In genomic region chr7:65387893-65388292, GRCh38 we compare ENCODE assay signal across 18 cellular contexts.
DNase-seq lines count a peak whose midpoint lies in the region; ATAC-seq and TF ChIP-seq lines count a peak whose summit lies in the region.
"Had no signal": no experiment of that assay in that cellular context is flagged by ENCODE, and none has a peak within 500 bp of the region (broad histone marks: within the 10 kb centered on the region; RNA-seq: fewer than 3 reads in every experiment).

No MANE protein-coding gene starts in this region.

- peaks cover 46% of the 10 kb centered on the region for H3K4me1 Mint-ChIP-seq in memory B cell

- 0 out of 2 replicates have a peak overlapping the region, but pooled peaks have one; percentile 19 for H3K4me3 ChIP-seq in DOHH2 (ENCODE audit: low read length)
- H3K4me3 ChIP-seq: BLaER1 treated with 17β-estradiol and CSF1 and Interleukin-3, amounts not matched to agents 10 nM and 100 nM; GM23338 had no signal

- H3K4me2 ChIP-seq in DOHH2 (ENCODE audit: low read length) = peak overlapping the region; percentile 29
- H3K4me2 ChIP-seq: GM23338 had no signal

- DNase-seq in MV-4-11 (lab: John Stamatoyannopoulos, UW) = peak; percentile 19
- DNase-seq in memory B cell (ENCODE audit: low spot score in 2 of 2) = peak in 1 of 2 donors; percentile 12
- DNase-seq in activated T-cell treated with anti-CD3 and anti-CD28 coated beads for 4 hours = no peak
- DNase-seq in SHP77 treated with DMSO at 0.1 percent for 48 hours (lab: John Stamatoyannopoulos, UW) = no peak
- DNase-seq in OCI-M2 (lab: John Stamatoyannopoulos, UW; ENCODE audit: unreplicated experiment) = no peak
- DNase-seq: CD8-positive, alpha-beta memory T cell; DMS79 treated with DMSO at 0.1 percent for 48 hours; IMR-90; Kasumi-1; NCI-H187 treated with DMSO at 0.1 percent for 48 hours; NCI-H774 had no signal

- peaks cover 18% of the 10 kb centered on the region; the same call in 1 of the 2 replicates for H4K20me1 ChIP-seq in DOHH2 (ENCODE audit: control insufficient read depth, insufficient read depth, low read depth, low read length)

- peak; percentile 43 for ATAC-seq in GM21576 (IDR thresholded peaks at IDR 0.05; ENCODE audit: unreplicated experiment)
- peak; percentile 86 for ATAC-seq in memory B cell (ENCODE audit: low read depth)
- ATAC-seq in GM21390 (IDR thresholded peaks at IDR 0.05; ENCODE audit: unreplicated experiment) = no peak
- ATAC-seq: GM23338, HCT116, Panc1 had no signal

- H3K27ac Mint-ChIP-seq in memory B cell = peak overlapping the region; percentile 91
- H3K27ac Mint-ChIP-seq: GM23338 had no signal

- no peaks in the 10 kb centered on the region for H3K27me3 ChIP-seq in DOHH2 (ENCODE audit: control insufficient read depth, low read length)
- H3K27me3 ChIP-seq: BLaER1 treated with 17β-estradiol and CSF1 and Interleukin-3, amounts not matched to agents 10 nM and 100 nM had no signal

- peaks cover 93% of the 10 kb centered on the region for H3K79me2 ChIP-seq in DOHH2 (ENCODE audit: control insufficient read depth, low read length)

- no peak for TF ChIP-seq CTCF in DOHH2 (IDR thresholded peaks at IDR 0.05; ENCODE audit: low read depth, low read length, poor library complexity, severe bottlenecking)

- H3K9me3 Mint-ChIP-seq in memory B cell = peaks cover 1% of the 10 kb centered on the region
- H3K9me3 Mint-ChIP-seq: CD8-positive, alpha-beta memory T cell; GM23338 had no signal

- H3K36me3 Mint-ChIP-seq in memory B cell = peaks cover 39% of the 10 kb centered on the region

- H3K9me2 ChIP-seq in DOHH2 (replicated peaks; ENCODE audit: control insufficient read depth, low read length) = no peaks in the 10 kb centered on the region

- peak overlapping the region; percentile 51 for H3K27ac ChIP-seq in DOHH2 (ENCODE audit: low read depth, low read length)
- H3K27ac ChIP-seq: BLaER1 treated with 17β-estradiol and CSF1 and Interleukin-3, amounts not matched to agents 10 nM and 100 nM had no signal

- H3K27me3 Mint-ChIP-seq in memory B cell = no peaks in the 10 kb centered on the region
- H3K27me3 Mint-ChIP-seq: CD8-positive, alpha-beta memory T cell had no signal

- peaks cover 8% of the 10 kb centered on the region; the same call in 1 of the 2 replicates for H3F3A ChIP-seq in DOHH2 (ENCODE audit: control insufficient read depth, insufficient read depth)

- H3K9me3 ChIP-seq in DOHH2 (ENCODE audit: control insufficient read depth, insufficient read depth, low read length) = no peaks in the 10 kb centered on the region

- peaks cover 53% of the 10 kb centered on the region for H3K4me1 ChIP-seq in DOHH2 (ENCODE audit: control insufficient read depth, low read length)

- H3K36me3 ChIP-seq in DOHH2 (ENCODE audit: control insufficient read depth, low read length) = peaks cover 90% of the 10 kb centered on the region

- peak overlapping the region; percentile 85 for H3K4me3 Mint-ChIP-seq in memory B cell
- H3K4me3 Mint-ChIP-seq: CD8-positive, alpha-beta memory T cell; GM23338 had no signal
